9 cellular contexts compared by ENCODE assay signal in the genomic region with DNA sequence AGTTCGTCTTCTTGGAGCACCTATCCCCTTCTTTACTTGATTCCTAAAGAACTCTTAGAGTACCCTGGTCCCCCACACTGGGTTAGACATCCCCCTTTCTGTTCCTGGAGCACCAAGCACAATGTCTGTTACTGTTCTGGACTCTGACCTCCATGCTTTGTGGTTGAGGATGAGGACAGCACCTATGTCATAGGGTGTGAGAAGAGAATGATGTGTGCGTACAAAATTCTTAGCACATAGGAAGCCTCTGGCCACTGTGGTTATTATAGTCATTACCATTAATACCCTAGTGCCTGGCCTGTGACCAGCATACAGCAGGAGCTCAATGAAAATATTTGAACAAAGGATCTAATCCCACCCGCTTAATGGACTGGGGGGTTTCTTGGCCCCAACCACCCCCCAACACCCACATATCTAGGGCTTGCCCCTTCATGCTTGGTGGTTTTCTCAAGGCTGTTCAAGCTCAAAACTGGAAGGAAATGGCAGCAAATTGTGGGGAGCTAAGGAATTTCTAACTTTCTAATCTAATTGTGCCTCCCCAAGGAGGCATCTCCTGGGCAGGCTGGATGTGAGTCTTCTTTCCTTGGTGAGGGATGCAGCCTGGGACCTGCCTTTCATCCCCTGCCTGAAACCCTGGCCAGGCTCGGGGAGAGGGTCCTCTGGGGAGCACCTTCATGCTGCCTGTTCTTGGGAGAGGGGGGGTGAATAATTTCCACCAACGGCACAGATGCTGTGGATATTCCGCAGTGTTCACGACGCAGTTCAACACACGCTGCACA. TPM values are rescaled to one million over a fixed set of nuclear protein-coding genes. Genes with fewer than 3 reads are reported as not detected.
DNase-seq lines count a peak whose midpoint lies in the region; ATAC-seq and TF ChIP-seq lines count a peak whose summit lies in the region.
"Had no signal": no experiment of that assay in that cellular context is flagged by ENCODE, and none has a peak within 500 bp of the region (broad histone marks: within the 10 kb centered on the region; RNA-seq: fewer than 3 reads in every experiment).

No MANE protein-coding gene starts in this region.

- peaks cover 32% of the 10 kb centered on the region for H3K4me1 Mint-ChIP-seq in activated T-cell treated with anti-CD3 and anti-CD28 coated beads, Interleukin-2, amount 50 U/mL, for 24 hours (ENCODE audit: low read depth)
- peaks cover 29% of the 10 kb centered on the region for H3K4me1 Mint-ChIP-seq in activated T-helper 2 cell treated with anti-CD3 and anti-CD28 coated beads, Interferon-gamma antibody, Interleukin-2, Interleukin-4, amounts not matched to agents 10 μg/mL and 5 μg/mL and 100 μg/mL, durations not matched to agents 14 hours and 24 hours and 36 hours (ENCODE audit: low read depth)
- peaks cover 56 to 62% of the 10 kb centered on the region in 2 donors for H3K4me1 Mint-ChIP-seq in immature natural killer cell

- no peaks in the 10 kb centered on the region for H3K36me3 ChIP-seq in suprapubic skin

- H3K27me3 Mint-ChIP-seq in activated T-cell treated with anti-CD3 and anti-CD28 coated beads, Interleukin-2, amount 50 U/mL, for 24 hours: peaks cover 6% of the 10 kb centered on the region
- peaks cover 36% of the 10 kb centered on the region for H3K27me3 Mint-ChIP-seq in activated T-helper 2 cell treated with anti-CD3 and anti-CD28 coated beads, Interferon-gamma antibody, Interleukin-2, Interleukin-4, amounts not matched to agents 10 μg/mL and 5 μg/mL and 100 μg/mL, durations not matched to agents 14 hours and 24 hours and 36 hours (ENCODE audit: low read depth)
- peaks cover 30 to 38% (median 35%) of the 10 kb centered on the region in 3 donors for H3K27me3 Mint-ChIP-seq in immature natural killer cell (ENCODE audit: low read depth in 3 of 3)

- H3K27me3 ChIP-seq in suprapubic skin: no peaks in the 10 kb centered on the region

- no peak for TF ChIP-seq EP300 in suprapubic skin (IDR thresholded peaks at IDR 0.05)

- intact Hi-C loops in activated T-helper 2 cell treated with anti-CD3 and anti-CD28 coated beads, Interferon-gamma antibody, Interleukin-2, Interleukin-4, amounts not matched to agents 10 μg/mL and 5 μg/mL and 100 μg/mL, durations not matched to agents 14 hours and 24 hours and 36 hours (cut with micrococcal nuclease): loop anchor here (2.0 to 10.0 kb wide), 3 partner anchors 82 to 190 kb away; a partner anchor contains a TSS

- H3K36me3 Mint-ChIP-seq in activated T-cell treated with anti-CD3 and anti-CD28 coated beads, Interleukin-2, amount 50 U/mL, for 24 hours (ENCODE audit: low read depth): peaks cover 11% of the 10 kb centered on the region
- peaks cover 20% of the 10 kb centered on the region for H3K36me3 Mint-ChIP-seq in activated T-helper 2 cell treated with anti-CD3 and anti-CD28 coated beads, Interferon-gamma antibody, Interleukin-2, Interleukin-4, amounts not matched to agents 10 μg/mL and 5 μg/mL and 100 μg/mL, durations not matched to agents 14 hours and 24 hours and 36 hours (ENCODE audit: low read depth)
- no peaks in the 10 kb centered on the region for H3K36me3 Mint-ChIP-seq in immature natural killer cell

- TF ChIP-seq POLR2A in suprapubic skin (IDR thresholded peaks at IDR 0.05): no peak

- TF ChIP-seq CTCF in suprapubic skin (IDR thresholded peaks at IDR 0.05): no peak

- no peak for ATAC-seq in GM19397 (IDR thresholded peaks at IDR 0.05; ENCODE audit: unreplicated experiment)
- no peak for ATAC-seq in HG03469 (IDR thresholded peaks at IDR 0.05; ENCODE audit: unreplicated experiment)

- peak overlapping the region; percentile 95 for H3K27ac ChIP-seq in suprapubic skin

- H3K9me3 Mint-ChIP-seq in activated T-cell treated with anti-CD3 and anti-CD28 coated beads, Interleukin-2, amount 50 U/mL, for 24 hours: no peaks in the 10 kb centered on the region
- H3K9me3 Mint-ChIP-seq in activated T-helper 2 cell treated with anti-CD3 and anti-CD28 coated beads, Interferon-gamma antibody, Interleukin-2, Interleukin-4, amounts not matched to agents 10 μg/mL and 5 μg/mL and 100 μg/mL, durations not matched to agents 14 hours and 24 hours and 36 hours: no peaks in the 10 kb centered on the region
- no peaks in the 10 kb centered on the region for H3K9me3 Mint-ChIP-seq in immature natural killer cell

- 72% methylated on average over 9 of the region's 9 CpGs for WGBS in suprapubic skin

- no peak overlapping the region for H3K4me3 ChIP-seq in suprapubic skin

- H3K4me1 ChIP-seq in suprapubic skin: peaks cover 28% of the 10 kb centered on the region

- peak overlapping the region; percentile 76 for H3K27ac Mint-ChIP-seq in activated T-cell treated with anti-CD3 and anti-CD28 coated beads, Interleukin-2, amount 50 U/mL, for 24 hours
- H3K27ac Mint-ChIP-seq in activated T-helper 2 cell treated with anti-CD3 and anti-CD28 coated beads, Interferon-gamma antibody, Interleukin-2, Interleukin-4, amounts not matched to agents 10 μg/mL and 5 μg/mL and 100 μg/mL, durations not matched to agents 14 hours and 24 hours and 36 hours: peak overlapping the region; percentile 80
- peak overlapping the region; percentile 89 to 99 (median 98) for H3K27ac Mint-ChIP-seq in immature natural killer cell

- no peak for DNase-seq in activated T-cell treated with anti-CD3 and anti-CD28 coated beads, Interleukin-2, amount 50 U/mL, for 24 hours
- DNase-seq in activated T-cell treated with anti-CD3 and anti-CD28 coated beads, Interleukin-2, amount 50 U/mL, for 1 hour: no peak
- no peak for DNase-seq in activated T-helper 2 cell treated with anti-CD3 and anti-CD28 coated beads, Interferon-gamma antibody, Interleukin-2, Interleukin-4, amounts not matched to agents 10 μg/mL and 5 μg/mL and 100 μg/mL, durations not matched to agents 14 hours and 24 hours and 36 hours (ENCODE audit: low spot score)
- DNase-seq in immature natural killer cell: peak; percentile 84 to 86 (median 86)
- DNase-seq in suprapubic skin (ENCODE audit: low spot score in 2 of 2): no peak
- no peak for DNase-seq in GM03348 (ENCODE audit: low spot score)
- DNase-seq: effector CD4-positive, alpha-beta T cell had no signal

- H3K9me3 ChIP-seq in suprapubic skin: no peaks in the 10 kb centered on the region

- peak overlapping the region; percentile 68 for H3K4me3 Mint-ChIP-seq in activated T-cell treated with anti-CD3 and anti-CD28 coated beads, Interleukin-2, amount 50 U/mL, for 24 hours
- peak overlapping the region; percentile 79 for H3K4me3 Mint-ChIP-seq in activated T-helper 2 cell treated with anti-CD3 and anti-CD28 coated beads, Interferon-gamma antibody, Interleukin-2, Interleukin-4, amounts not matched to agents 10 μg/mL and 5 μg/mL and 100 μg/mL, durations not matched to agents 14 hours and 24 hours and 36 hours (ENCODE audit: low read depth)
- H3K4me3 Mint-ChIP-seq in immature natural killer cell: peak overlapping the region; percentile 54 to 85 (median 76)

RNA-seq across cellular contexts. Expression of a gene that starts 1.5 kb away (rescaled TPM):
- total RNA-seq in activated T-helper 2 cell treated with anti-CD3 and anti-CD28 coated beads, Interferon-gamma antibody, Interleukin-2, Interleukin-4, amounts not matched to agents 10 μg/mL and 5 μg/mL and 100 μg/mL, durations not matched to agents 14 hours and 24 hours and 36 hours: 68.0 and 76.9 TPM in 2 replicates
- polyA plus RNA-seq in immature natural killer cell: 1 to 10 TPM in 1 of 3 donors, under 1 TPM in 1, not detected in 1; 0.53 to 1.7 TPM
- total RNA-seq in suprapubic skin: 10 to 100 TPM; 63.9 to 89.9 (median 70.0) TPM

Comparison
In these comparisons a context has a peak if more than half of its experiments do, and no peak if none do; other contexts are left out.
1. DNase-seq: peak in immature natural killer cell (3 of 3); none in activated T-cell treated with anti-CD3 and anti-CD28 coated beads, Interleukin-2, amount 50 U/mL, for 24 hours (single experiment), activated T-cell treated with anti-CD3 and anti-CD28 coated beads, Interleukin-2, amount 50 U/mL, for 1 hour (single experiment), activated T-helper 2 cell treated with anti-CD3 and anti-CD28 coated beads, Interferon-gamma antibody, Interleukin-2, Interleukin-4, amounts not matched to agents 10 μg/mL and 5 μg/mL and 100 μg/mL, durations not matched to agents 14 hours and 24 hours and 36 hours (single experiment), suprapubic skin (0 of 2) and GM03348 (single experiment).
2. Peak in every context shown above with its lines, with median percentiles within 50 percentile points of each other: H3K27ac Mint-ChIP-seq and H3K4me3 Mint-ChIP-seq.